ENCODE assay signal across 14 cellular contexts in genomic region chr14:61694039-61694438, GRCh38. TPM values are rescaled to one million over a fixed set of nuclear protein-coding genes. Genes with fewer than 3 reads are reported as not detected.
A peak's percentile ranks its signal among the peaks of the same experiment; 100 is the strongest.
DNase-seq lines count a peak whose midpoint lies in the region; ATAC-seq, FAIRE-seq and TF ChIP-seq lines count a peak whose summit lies in the region.
"Had no signal": no experiment of that assay in that cellular context is flagged by ENCODE, and none has a peak within 500 bp of the region (broad histone marks: within the 10 kb centered on the region; RNA-seq: fewer than 3 reads in every experiment).

No MANE protein-coding gene starts in this region.

- peaks cover 35% of the 10 kb centered on the region for H3K4me1 Mint-ChIP-seq in T-helper 2 cell treated with Interferon-gamma antibody and Interleukin-4, amounts not matched to agents 5 μg/mL and 100 μg/mL, for 36 hours (ENCODE audit: low read depth)
- H3K4me1 Mint-ChIP-seq in astrocyte (ENCODE audit: low read depth, unreplicated experiment), result peaks cover 19% of the 10 kb centered on the region

- H2AK5ac ChIP-seq in neuronal stem cell (ENCODE audit: low read depth, low read length), result no peak overlapping the region

- H3K4me2 ChIP-seq in Loucy (ENCODE audit: low read depth, low read length, poor library complexity, severe bottlenecking) (peak overlapping the region; percentile 97), astrocyte (ENCODE audit: low read length) (no peak overlapping the region), neuronal stem cell (ENCODE audit: insufficient read depth, low read length, poor library complexity, severe bottlenecking) (no peak overlapping the region)

- FAIRE-seq in astrocyte (lab: Jason Lieb, UNC), result no peak
- FAIRE-seq: H54 had no signal

- H3F3A ChIP-seq in Loucy (ENCODE audit: low read depth), result no peaks in the 10 kb centered on the region

- H2BK12ac ChIP-seq in neuronal stem cell (ENCODE audit: low read length), result no peak overlapping the region

- H3K4me1 ChIP-seq in Loucy (ENCODE audit: insufficient read depth, low read length, poor library complexity, severe bottlenecking) (peaks cover 35% of the 10 kb centered on the region), astrocyte (ENCODE audit: insufficient read depth, low read length) (peaks cover 4% of the 10 kb centered on the region), neuronal stem cell (ENCODE audit: control insufficient read depth in 2 of 2, insufficient read depth in 1 of 2, low read depth in 1 of 2, low read length in 2 of 2) (peaks cover 6 to 7% of the 10 kb centered on the region in 2 donors)

- H4K8ac ChIP-seq in neuronal stem cell (ENCODE audit: low read depth, low read length), result no peak overlapping the region

- H3K79me2 ChIP-seq in Loucy (ENCODE audit: insufficient read depth, low read length) (peaks cover 37% of the 10 kb centered on the region), astrocyte (ENCODE audit: insufficient read depth, low read length) (peaks cover 37% of the 10 kb centered on the region)

- whole genome bisulfite sequencing in neuronal stem cell (ENCODE audit: extremely low coverage in 2 of 2, insufficient read length in 2 of 2, insufficient replicate concordance in 1 of 2), 2 donors, result no CpG with 5 or more reads among the region's 6 CpGs

- no peaks in the 10 kb centered on the region for H3K27me3 ChIP-seq in Loucy (ENCODE audit: insufficient read depth, low read length, poor library complexity, severe bottlenecking)
- H3K27me3 ChIP-seq in astrocyte (ENCODE audit: insufficient read depth, low read length), result no peaks in the 10 kb centered on the region
- H3K27me3 ChIP-seq in neuronal stem cell (ENCODE audit: control insufficient read depth in 3 of 3, insufficient read depth in 3 of 3, low read depth in 1 of 3, low read length in 3 of 3), result no peaks in the 10 kb centered on the region

- no peak overlapping the region for H2BK5ac ChIP-seq in neuronal stem cell (ENCODE audit: low read length)

- H3K79me1 ChIP-seq in neuronal stem cell (ENCODE audit: low read depth, low read length), result no peaks in the 10 kb centered on the region

- peaks cover 8% of the 10 kb centered on the region for H3K9me3 Mint-ChIP-seq in T-helper 2 cell treated with Interferon-gamma antibody and Interleukin-4, amounts not matched to agents 5 μg/mL and 100 μg/mL, for 36 hours
- H3K9me3 Mint-ChIP-seq in astrocyte (ENCODE audit: unreplicated experiment), result no peaks in the 10 kb centered on the region

- H3K27ac ChIP-seq in astrocyte (ENCODE audit: low read depth, low read length) (no peak overlapping the region), neuronal stem cell (replicated peaks; ENCODE audit: low read length) (no peak overlapping the region)

- H2BK120ac ChIP-seq in neuronal stem cell (ENCODE audit: low read depth, low read length), result no peak overlapping the region

- no peak overlapping the region for H3K18ac ChIP-seq in neuronal stem cell (ENCODE audit: low read length)

- H4K20me1 ChIP-seq in Loucy (ENCODE audit: insufficient read depth, low read length, poor library complexity, severe bottlenecking) (peaks cover 34% of the 10 kb centered on the region), astrocyte (ENCODE audit: insufficient read depth, low read length) (peaks cover 32% of the 10 kb centered on the region)

- H3K9me3 ChIP-seq in Loucy (ENCODE audit: insufficient read depth, low read depth, low read length) (no peaks in the 10 kb centered on the region), astrocyte (ENCODE audit: insufficient read depth, low read depth, low read length) (no peaks in the 10 kb centered on the region), neuronal stem cell (replicated peaks in 1 of 2; ENCODE audit: control insufficient read depth in 2 of 2, insufficient read depth in 1 of 2, low read depth in 1 of 2, low read length in 2 of 2) (no peaks in the 10 kb centered on the region)
- H3K9me3 ChIP-seq: thoracic aorta had no signal

- H3K9ac ChIP-seq in Loucy (ENCODE audit: low read depth, low read length, poor library complexity, severe bottlenecking), result peak overlapping the region; percentile 86
- H3K9ac ChIP-seq in astrocyte (ENCODE audit: low read length), result no peak overlapping the region
- no peak overlapping the region for H3K9ac ChIP-seq in neuronal stem cell (ENCODE audit: low read depth, low read length, poor library complexity)

- H4K91ac ChIP-seq in neuronal stem cell (ENCODE audit: low read depth, low read length, poor library complexity), result no peak overlapping the region

- no peaks in the 10 kb centered on the region for H3K9me2 ChIP-seq in Loucy (replicated peaks; ENCODE audit: low read depth, low read length)

- no peak overlapping the region for H2BK15ac ChIP-seq in neuronal stem cell (ENCODE audit: low read length)

- no peak overlapping the region for H3K23ac ChIP-seq in neuronal stem cell (ENCODE audit: low read depth, low read length, poor library complexity)

- DNase-seq in T-helper 2 cell treated with Interferon-gamma antibody and Interleukin-4, amounts not matched to agents 5 μg/mL and 100 μg/mL, for 36 hours (ENCODE audit: low spot score), result no peak
- DNase-seq in T-helper 2 cell (no peak), astrocyte (ENCODE audit: low read depth) (no peak), neuronal stem cell (ENCODE audit: low spot score) (no peak), activated gamma-delta T cell (lab: John Stamatoyannopoulos, UW) (no peak), MV-4-11 (lab: John Stamatoyannopoulos, UW) (no peak)
- DNase-seq: activated CD8-positive, alpha-beta memory T cell treated with anti-CD3 and anti-CD28 coated beads, Interleukin-2, amount 50 U/mL, for 4 hours; midbrain; NCI-H2081; right cardiac atrium had no signal

- no peaks in the 10 kb centered on the region for H3K27me3 Mint-ChIP-seq in T-helper 2 cell treated with Interferon-gamma antibody and Interleukin-4, amounts not matched to agents 5 μg/mL and 100 μg/mL, for 36 hours (ENCODE audit: low read depth)
- no peaks in the 10 kb centered on the region for H3K27me3 Mint-ChIP-seq in astrocyte (ENCODE audit: low read depth, unreplicated experiment)

- peak overlapping the region; percentile 94; the same call in 1 of the 2 replicates for H2AFZ ChIP-seq in Loucy (ENCODE audit: low read length)
- H2AFZ ChIP-seq in astrocyte (ENCODE audit: low read depth, low read length), result no peak overlapping the region
- peak overlapping the region; percentile 88 for H2AFZ ChIP-seq in neuronal stem cell (ENCODE audit: low read length)

- H3K14ac ChIP-seq in neuronal stem cell (ENCODE audit: low read length), result no peak overlapping the region

- H3K4ac ChIP-seq in neuronal stem cell (ENCODE audit: low read length), result no peak overlapping the region

- H3K36me3 ChIP-seq in Loucy (ENCODE audit: insufficient read depth, low read length) (no peaks in the 10 kb centered on the region), astrocyte (ENCODE audit: insufficient read depth, low read length) (no peaks in the 10 kb centered on the region), neuronal stem cell (replicated peaks in 1 of 2; ENCODE audit: control insufficient read depth in 2 of 2, insufficient read depth in 2 of 2, low read length in 2 of 2) (no peaks in the 10 kb centered on the region)
- H3K36me3 ChIP-seq: thoracic aorta had no signal

- H3K4me3 Mint-ChIP-seq in T-helper 2 cell treated with Interferon-gamma antibody and Interleukin-4, amounts not matched to agents 5 μg/mL and 100 μg/mL, for 36 hours, result peak overlapping the region; percentile 98
- H3K4me3 Mint-ChIP-seq in astrocyte (ENCODE audit: unreplicated experiment), result peak overlapping the region; percentile 89

- peaks cover 21% of the 10 kb centered on the region for H3K36me3 Mint-ChIP-seq in T-helper 2 cell treated with Interferon-gamma antibody and Interleukin-4, amounts not matched to agents 5 μg/mL and 100 μg/mL, for 36 hours (ENCODE audit: low read depth)
- H3K36me3 Mint-ChIP-seq in astrocyte (ENCODE audit: low read depth, unreplicated experiment), result peaks cover 10% of the 10 kb centered on the region

- H3K27ac Mint-ChIP-seq in T-helper 2 cell treated with Interferon-gamma antibody and Interleukin-4, amounts not matched to agents 5 μg/mL and 100 μg/mL, for 36 hours, result no peak overlapping the region
- peak overlapping the region; percentile 71 for H3K27ac Mint-ChIP-seq in astrocyte (ENCODE audit: unreplicated experiment)

- TF ChIP-seq CTCF in Loucy (conservative IDR thresholded peaks at IDR 0.05; ENCODE audit: low read length), result no peak
- TF ChIP-seq CTCF in astrocyte (IDR thresholded peaks at IDR 0.05; ENCODE audit: insufficient read depth, low read depth, low read length), result no peak

- H3K4me3 ChIP-seq in Loucy (ENCODE audit: low read length, poor library complexity, severe bottlenecking), result peak overlapping the region; percentile 96
- H3K4me3 ChIP-seq in astrocyte (ENCODE audit: insufficient read depth, low read depth, low read length), result no peak overlapping the region
- H3K4me3 ChIP-seq in neuronal stem cell (ENCODE audit: low read length in 2 of 2), result no peak overlapping the region

- ATAC-seq in GM19395 (IDR thresholded peaks at IDR 0.05; ENCODE audit: unreplicated experiment), result no peak

RNA-seq across cellular contexts. Expression of gene HIF1A, which starts 1.3 kb away (rescaled TPM):
- 435 and 475 TPM in 2 replicates for total RNA-seq in astrocyte
- polyA plus RNA-seq in neuronal stem cell (2013, experiment 1 of 2), result 149 TPM
- 154 TPM for polyA plus RNA-seq in neuronal stem cell (2013, experiment 2 of 2)
